ENCODE assay signal across 11 cellular contexts in the genomic region with DNA sequence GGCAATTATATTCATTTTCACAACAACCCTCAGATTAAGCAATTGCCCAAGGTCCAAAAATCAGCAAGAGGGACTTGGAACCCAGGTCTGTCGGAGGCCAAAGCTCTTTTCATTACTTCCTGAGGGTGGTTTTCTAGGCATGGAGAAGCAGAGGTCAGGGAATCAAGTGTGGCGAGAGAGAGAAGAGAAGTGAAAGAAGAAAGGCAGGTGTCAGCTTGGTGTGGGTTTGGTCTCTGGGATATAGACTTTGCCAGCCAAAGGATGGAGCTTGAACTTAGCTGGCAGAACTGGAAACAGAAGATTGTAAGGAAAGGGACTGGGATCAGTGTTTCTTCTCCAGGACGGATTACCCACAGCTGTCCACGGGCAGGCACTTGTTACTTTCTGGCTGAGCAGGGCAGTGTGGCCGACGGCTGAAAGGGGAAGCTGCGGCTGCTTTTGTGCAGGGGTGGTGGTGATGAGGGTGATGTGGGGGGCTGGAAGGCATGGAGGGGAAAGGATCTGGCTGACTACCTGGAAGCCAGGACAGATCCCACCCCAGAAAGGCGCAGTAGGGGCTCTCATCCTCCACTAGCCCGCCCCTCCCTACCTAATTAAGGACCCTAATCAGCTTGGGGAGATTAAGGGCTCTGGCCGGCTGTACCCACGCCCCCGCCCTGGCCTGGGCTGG. TPM values are rescaled to one million over a fixed set of nuclear protein-coding genes. Genes with fewer than 3 reads are reported as not detected.
A peak's percentile ranks its signal among the peaks of the same experiment; 100 is the strongest.
DNase-seq lines count a peak whose midpoint lies in the region; ATAC-seq and TF ChIP-seq lines count a peak whose summit lies in the region.
"Had no signal": no experiment of that assay in that cellular context is flagged by ENCODE, and none has a peak within 500 bp of the region (broad histone marks: within the 10 kb centered on the region; RNA-seq: fewer than 3 reads in every experiment).

Gene GUCY2D (plus strand): TSS at position 640 of the 670 bp plus-strand sequence. CDS start 433 bp downstream, outside the sequence.

- no peaks in the 10 kb centered on the region; the same call in 1 of the 2 replicates for H3K4me1 ChIP-seq in HUES64 (ENCODE audit: insufficient read depth, low read length)

- H3K36me3 ChIP-seq in HUES64 (ENCODE audit: insufficient read depth, low read length): no peaks in the 10 kb centered on the region

- H3K4me3 ChIP-seq in HUES64 (ENCODE audit: low read length): peak within 1 kb of the TSS; percentile 56

- TF ChIP-seq CTCF in CD14-positive monocyte (IDR thresholded peaks at IDR 0.05): no peak

- peaks cover 15 to 20% (median 19%) of the 10 kb centered on the region in 3 donors for H3K27me3 Mint-ChIP-seq in CD14-positive monocyte (ENCODE audit: low read depth in 3 of 3)
- H3K27me3 Mint-ChIP-seq in dendritic cell treated with granulocyte-macrophage colony-stimulating factor and Interleukin-4, amounts not matched to agents 40 ng/mL and 50 ng/mL, for 4 days: peaks cover 28% of the 10 kb centered on the region
- H3K27me3 Mint-ChIP-seq in natural killer cell treated with Interleukin-12 subunit alpha and Interleukin-12 subunit beta and Interleukin-15 and Interleukin-18, amount 100 ng/mL, for 72 hours: peaks cover 34 to 44% of the 10 kb centered on the region in 2 donors

- H3K36me3 Mint-ChIP-seq in CD14-positive monocyte: no peaks in the 10 kb centered on the region
- H3K36me3 Mint-ChIP-seq in dendritic cell treated with granulocyte-macrophage colony-stimulating factor and Interleukin-4, amounts not matched to agents 40 ng/mL and 50 ng/mL, for 4 days (ENCODE audit: low read depth): no peaks in the 10 kb centered on the region
- H3K36me3 Mint-ChIP-seq in natural killer cell treated with Interleukin-12 subunit alpha and Interleukin-12 subunit beta and Interleukin-15 and Interleukin-18, amount 100 ng/mL, for 72 hours: no peaks in the 10 kb centered on the region

- no peak for DNase-seq in CD14-positive monocyte (ENCODE audit: low spot score)
- no peak for DNase-seq in natural killer cell treated with Interleukin-12 subunit alpha and Interleukin-12 subunit beta and Interleukin-15 and Interleukin-18, amount 100 ng/mL, for 72 hours (ENCODE audit: low spot score)
- no peak for DNase-seq in NCI-H226
- no peak for DNase-seq in GM03348 (ENCODE audit: low spot score)
- DNase-seq: foreskin fibroblast; NCI-H446 treated with DMSO at 0.1 percent for 48 hours; stimulated activated CD4-positive, alpha-beta T cell treated with anti-CD3 and anti-CD28 coated beads, Interleukin-2, amount 100 ng/mL, for 48 hours had no signal

- H3K9me3 ChIP-seq in HUES64 (ENCODE audit: insufficient read depth, low read depth, low read length): no peaks in the 10 kb centered on the region

- no peak within 1 kb of the TSS for H3K27ac ChIP-seq in HUES64 (ENCODE audit: low read depth, low read length)

- WGBS in HUES64: 32% methylated on average over 12 of the region's 12 CpGs

- no peak within 1 kb of the TSS for H3K9ac ChIP-seq in HUES64 (ENCODE audit: low read depth, low read length)

- no peak for ATAC-seq in natural killer cell treated with Interleukin-12 subunit alpha and Interleukin-12 subunit beta and Interleukin-15 and Interleukin-18, amount 100 ng/mL, for 72 hours
- ATAC-seq in GM21576 (IDR thresholded peaks at IDR 0.05; ENCODE audit: unreplicated experiment) (no peak), HG03025 (IDR thresholded peaks at IDR 0.05; ENCODE audit: low FRiP score, unreplicated experiment) (no peak)

- H3K27me3 ChIP-seq in HUES64 (ENCODE audit: insufficient read depth, low read length): peaks cover 64% of the 10 kb centered on the region

- H3K9me3 Mint-ChIP-seq in CD14-positive monocyte: peaks cover 2 to 10% (median 5%) of the 10 kb centered on the region in 7 donors
- peaks cover 7% of the 10 kb centered on the region for H3K9me3 Mint-ChIP-seq in dendritic cell treated with granulocyte-macrophage colony-stimulating factor and Interleukin-4, amounts not matched to agents 40 ng/mL and 50 ng/mL, for 4 days
- H3K9me3 Mint-ChIP-seq in natural killer cell treated with Interleukin-12 subunit alpha and Interleukin-12 subunit beta and Interleukin-15 and Interleukin-18, amount 100 ng/mL, for 72 hours: no peaks in the 10 kb centered on the region

- intact Hi-C loops in CD14-positive monocyte (cut with micrococcal nuclease): loop anchor here in 1 of 2 donors (5.0 kb wide), 1 partner anchor 40 kb away; no protein-coding TSS in a partner anchor
- intact Hi-C loops in dendritic cell treated with granulocyte-macrophage colony-stimulating factor and Interleukin-4, amounts not matched to agents 40 ng/mL and 50 ng/mL, for 4 days (cut with micrococcal nuclease): no loop called here

- H3K27ac Mint-ChIP-seq in CD14-positive monocyte: peak within 1 kb of the TSS; percentile 41 to 85 (median 63)
- H3K27ac Mint-ChIP-seq in dendritic cell treated with granulocyte-macrophage colony-stimulating factor and Interleukin-4, amounts not matched to agents 40 ng/mL and 50 ng/mL, for 4 days: peak within 1 kb of the TSS; percentile 76
- H3K27ac Mint-ChIP-seq in natural killer cell treated with Interleukin-12 subunit alpha and Interleukin-12 subunit beta and Interleukin-15 and Interleukin-18, amount 100 ng/mL, for 72 hours: no peak within 1 kb of the TSS

- H3K4me1 Mint-ChIP-seq in CD14-positive monocyte: peaks cover 31% of the 10 kb centered on the region
- H3K4me1 Mint-ChIP-seq in dendritic cell treated with granulocyte-macrophage colony-stimulating factor and Interleukin-4, amounts not matched to agents 40 ng/mL and 50 ng/mL, for 4 days (ENCODE audit: low read depth): peaks cover 49% of the 10 kb centered on the region
- peaks cover 6 to 7% of the 10 kb centered on the region in 2 donors for H3K4me1 Mint-ChIP-seq in natural killer cell treated with Interleukin-12 subunit alpha and Interleukin-12 subunit beta and Interleukin-15 and Interleukin-18, amount 100 ng/mL, for 72 hours (ENCODE audit: low read depth in 2 of 2)

- peak within 1 kb of the TSS; percentile 96 to 98 for H3K4me3 Mint-ChIP-seq in CD14-positive monocyte
- H3K4me3 Mint-ChIP-seq in dendritic cell treated with granulocyte-macrophage colony-stimulating factor and Interleukin-4, amounts not matched to agents 40 ng/mL and 50 ng/mL, for 4 days: peak within 1 kb of the TSS; percentile 68
- H3K4me3 Mint-ChIP-seq in natural killer cell treated with Interleukin-12 subunit alpha and Interleukin-12 subunit beta and Interleukin-15 and Interleukin-18, amount 100 ng/mL, for 72 hours: peak within 1 kb of the TSS; percentile 33

RNA-seq across cellular contexts. Expression of gene GUCY2D, which starts in this region (rescaled TPM):
- polyA plus RNA-seq in CD14-positive monocyte: under 1 TPM in 1 of 2 donors, not detected in 1; 0.46 TPM
- polyA plus RNA-seq in HUES64 (2013, experiment 1 of 2): not detected
- polyA plus RNA-seq in HUES64 (2013, experiment 2 of 2): not detected
- total RNA-seq in natural killer cell treated with Interleukin-12 subunit alpha and Interleukin-12 subunit beta and Interleukin-15 and Interleukin-18, amount 100 ng/mL, for 72 hours: not detected

Comparison
In these comparisons a context has a peak if more than half of its experiments do, and no peak if none do; other contexts are left out.
1. H3K27ac Mint-ChIP-seq: peak in CD14-positive monocyte (7 of 7) and dendritic cell treated with granulocyte-macrophage colony-stimulating factor and Interleukin-4, amounts not matched to agents 40 ng/mL and 50 ng/mL, for 4 days (single experiment); none in natural killer cell treated with Interleukin-12 subunit alpha and Interleukin-12 subunit beta and Interleukin-15 and Interleukin-18, amount 100 ng/mL, for 72 hours (0 of 2).
2. H3K4me3 Mint-ChIP-seq: peak in every context shown above with its lines; median percentile 97 in CD14-positive monocyte; 68 in dendritic cell treated with granulocyte-macrophage colony-stimulating factor and Interleukin-4, amounts not matched to agents 40 ng/mL and 50 ng/mL, for 4 days; 33 in natural killer cell treated with Interleukin-12 subunit alpha and Interleukin-12 subunit beta and Interleukin-15 and Interleukin-18, amount 100 ng/mL, for 72 hours.